8 cellular contexts compared by ENCODE assay signal in the genomic region with DNA sequence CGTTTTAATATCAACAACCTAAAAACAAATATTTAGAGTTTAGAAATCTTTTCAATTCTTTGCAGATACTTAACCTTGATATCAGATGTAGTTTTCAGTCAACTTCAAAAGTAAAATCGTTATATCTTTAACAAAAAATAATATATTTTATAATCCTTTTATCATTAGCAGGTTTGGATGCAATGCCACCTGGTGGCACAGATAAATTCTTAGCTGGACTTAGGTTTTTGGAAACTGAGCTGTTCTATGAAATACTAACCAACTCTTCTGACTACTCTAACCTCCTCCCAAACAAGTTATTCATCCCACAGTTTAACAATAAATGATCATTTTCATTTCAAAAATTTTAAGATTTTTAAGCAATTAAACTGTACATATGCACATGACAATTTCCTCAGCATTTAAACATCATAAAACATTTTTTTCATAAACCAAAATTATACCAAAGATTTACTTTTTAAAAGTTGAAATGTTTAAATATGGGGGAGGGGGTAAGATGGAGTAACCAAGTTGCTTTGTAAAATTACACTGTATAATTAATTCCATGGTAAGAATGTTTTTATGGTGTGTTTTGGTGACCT. TPM values are rescaled to one million over a fixed set of nuclear protein-coding genes. Genes with fewer than 3 reads are reported as not detected.
A peak's percentile ranks its signal among the peaks of the same experiment; 100 is the strongest.
DNase-seq lines count a peak whose midpoint lies in the region; ATAC-seq and TF ChIP-seq lines count a peak whose summit lies in the region.

No MANE protein-coding gene starts in this region.

- H3K4me2 ChIP-seq in PC-9, result no peak overlapping the region

- CTCF ChIA-PET in activated CD8-positive, alpha-beta T cell treated with anti-CD3 and anti-CD28 coated beads for 36 hours (lab: Charles Lee), result interaction anchor here (0.7 to 2.7 kb wide), 11 partner anchors 12 to 491 kb away, joined by 3 to 8 read pairs (median 4); no protein-coding TSS in a partner anchor
- CTCF ChIA-PET in activated CD8-positive, alpha-beta T cell treated with anti-CD3 and anti-CD28 coated beads, Interleukin-2, amount 10 ng/mL, durations not matched to agents 7 days and 5 days (lab: Charles Lee), result interaction anchor here (1.0 to 3.0 kb wide), 7 partner anchors 11 to 413 kb away, joined by 3 to 17 read pairs (median 3); partner anchors contain the start of gene HIBADH
- CTCF ChIA-PET in PC-9 (lab: Charles Lee), result interaction anchor here (0.5 to 2.5 kb wide), 15 partner anchors 21 to 488 kb away, joined by 3 to 22 read pairs (median 4); no protein-coding TSS in a partner anchor

- no peak for TF ChIP-seq POLR2A in suprapubic skin (IDR thresholded peaks at IDR 0.05)

- POLR2A ChIA-PET in activated CD8-positive, alpha-beta T cell treated with anti-CD3 and anti-CD28 coated beads for 36 hours (lab: Charles Lee), result interaction anchor here (0.7 kb wide), 1 partner anchor 13 kb away, joined by 3 read pairs; no protein-coding TSS in a partner anchor
- POLR2A ChIA-PET in activated CD8-positive, alpha-beta T cell treated with anti-CD3 and anti-CD28 coated beads, Interleukin-2, amount 10 ng/mL, durations not matched to agents 7 days and 5 days (lab: Charles Lee), result no interaction called here
- POLR2A ChIA-PET in PC-9 (lab: Charles Lee; ENCODE audit: unreplicated experiment), result interaction anchor here (0.6 to 0.8 kb wide), 4 partner anchors 72 to 1097 kb away, joined by 4 to 8 read pairs (median 5); no protein-coding TSS in a partner anchor

- no peaks in the 10 kb centered on the region for H3K9me3 Mint-ChIP-seq in activated CD8-positive, alpha-beta T cell treated with anti-CD3 and anti-CD28 coated beads for 36 hours
- H3K9me3 Mint-ChIP-seq in activated CD8-positive, alpha-beta T cell treated with anti-CD3 and anti-CD28 coated beads, Interleukin-2, amount 10 ng/mL, durations not matched to agents 7 days and 5 days (ENCODE audit: insufficient read depth), result no peaks in the 10 kb centered on the region

- H3K36me3 Mint-ChIP-seq in activated CD8-positive, alpha-beta T cell treated with anti-CD3 and anti-CD28 coated beads for 36 hours (ENCODE audit: low read depth), result peaks cover 2% of the 10 kb centered on the region
- no peaks in the 10 kb centered on the region for H3K36me3 Mint-ChIP-seq in activated CD8-positive, alpha-beta T cell treated with anti-CD3 and anti-CD28 coated beads, Interleukin-2, amount 10 ng/mL, durations not matched to agents 7 days and 5 days (ENCODE audit: low read depth)

- no peaks in the 10 kb centered on the region for H3K27me3 Mint-ChIP-seq in activated CD8-positive, alpha-beta T cell treated with anti-CD3 and anti-CD28 coated beads for 36 hours
- H3K27me3 Mint-ChIP-seq in activated CD8-positive, alpha-beta T cell treated with anti-CD3 and anti-CD28 coated beads, Interleukin-2, amount 10 ng/mL, durations not matched to agents 7 days and 5 days (ENCODE audit: low read depth), result no peaks in the 10 kb centered on the region

- H3K4me3 Mint-ChIP-seq in activated CD8-positive, alpha-beta T cell treated with anti-CD3 and anti-CD28 coated beads for 36 hours, result no peak overlapping the region
- H3K4me3 Mint-ChIP-seq in activated CD8-positive, alpha-beta T cell treated with anti-CD3 and anti-CD28 coated beads, Interleukin-2, amount 10 ng/mL, durations not matched to agents 7 days and 5 days, result no peak overlapping the region

- H3K9me2 ChIP-seq in PC-9 (ENCODE audit: insufficient read depth), result no peaks in the 10 kb centered on the region

- H3K27ac ChIP-seq in PC-9, result peak overlapping the region; percentile 13
- peak overlapping the region; percentile 23 for H3K27ac ChIP-seq in urinary bladder (ENCODE audit: low read depth)
- H3K27ac ChIP-seq in suprapubic skin, result no peak overlapping the region

- H3K9me3 ChIP-seq in PC-9 (ENCODE audit: insufficient read depth, low read depth) (no peaks in the 10 kb centered on the region), suprapubic skin (no peaks in the 10 kb centered on the region)

- no peaks in the 10 kb centered on the region for H4K20me1 ChIP-seq in PC-9 (ENCODE audit: insufficient read depth)

- H3K36me3 ChIP-seq in PC-9 (ENCODE audit: low read depth) (peaks cover 6% of the 10 kb centered on the region), urinary bladder (ENCODE audit: insufficient read depth) (no peaks in the 10 kb centered on the region), suprapubic skin (no peaks in the 10 kb centered on the region)

- H3K4me1 ChIP-seq in PC-9 (replicated peaks; ENCODE audit: insufficient read depth) (peaks cover 28% of the 10 kb centered on the region), urinary bladder (ENCODE audit: insufficient read depth) (no peaks in the 10 kb centered on the region), suprapubic skin (no peaks in the 10 kb centered on the region)

- no peaks in the 10 kb centered on the region for H3K4me1 Mint-ChIP-seq in activated CD8-positive, alpha-beta T cell treated with anti-CD3 and anti-CD28 coated beads for 36 hours (ENCODE audit: low read depth)
- H3K4me1 Mint-ChIP-seq in activated CD8-positive, alpha-beta T cell treated with anti-CD3 and anti-CD28 coated beads, Interleukin-2, amount 10 ng/mL, durations not matched to agents 7 days and 5 days (ENCODE audit: low read depth), result peaks cover 4% of the 10 kb centered on the region

- ATAC-seq in activated CD8-positive, alpha-beta T cell treated with anti-CD3 and anti-CD28 coated beads for 36 hours, result no peak
- no peak for ATAC-seq in activated CD8-positive, alpha-beta T cell treated with anti-CD3 and anti-CD28 coated beads, Interleukin-2, amount 10 ng/mL, durations not matched to agents 7 days and 5 days
- ATAC-seq in HG02870 (IDR thresholded peaks at IDR 0.05; ENCODE audit: unreplicated experiment), result no peak

- H3K79me2 ChIP-seq in PC-9 (ENCODE audit: low read depth), result no peaks in the 10 kb centered on the region; the same call in 1 of the 2 replicates

- H3K4me3 ChIP-seq in PC-9 (no peak overlapping the region), urinary bladder (ENCODE audit: low read depth, low read length) (no peak overlapping the region), suprapubic skin (no peak overlapping the region)

- WGBS in urinary bladder, result 17% methylated on average over 2 of the region's 2 CpGs
- WGBS in suprapubic skin, result 53% methylated on average over 2 of the region's 2 CpGs

- TF ChIP-seq CTCF in activated CD8-positive, alpha-beta T cell treated with anti-CD3 and anti-CD28 coated beads for 36 hours (IDR thresholded peaks at IDR 0.05), result peak; percentile 31
- TF ChIP-seq CTCF in PC-9 (conservative IDR thresholded peaks at IDR 0.05) (peak; percentile 76), suprapubic skin (IDR thresholded peaks at IDR 0.05) (no peak)

- no TSS peak for BruUV-seq in PC-9 (replicated peaks; lab: Mats Ljungman, UMichigan)

- H3F3A ChIP-seq in PC-9 (ENCODE audit: insufficient read depth, low read depth), result peaks cover 22% of the 10 kb centered on the region; the same call in 1 of the 2 replicates

- TF ChIP-seq EP300 in suprapubic skin (IDR thresholded peaks at IDR 0.05), result no peak

- intact Hi-C loops in activated CD8-positive, alpha-beta T cell treated with anti-CD3 and anti-CD28 coated beads for 36 hours (cut with micrococcal nuclease), result no loop called here
- intact Hi-C loops in PC-9 (cut with micrococcal nuclease; ENCODE audit: unreplicated experiment), result no loop called here

- H3K27me3 ChIP-seq in PC-9 (ENCODE audit: insufficient read depth, low read depth) (no peaks in the 10 kb centered on the region), suprapubic skin (no peaks in the 10 kb centered on the region)

- no peak overlapping the region for H3K27ac Mint-ChIP-seq in activated CD8-positive, alpha-beta T cell treated with anti-CD3 and anti-CD28 coated beads for 36 hours
- H3K27ac Mint-ChIP-seq in activated CD8-positive, alpha-beta T cell treated with anti-CD3 and anti-CD28 coated beads, Interleukin-2, amount 10 ng/mL, durations not matched to agents 7 days and 5 days, result no peak overlapping the region

- DNase-seq in activated CD8-positive, alpha-beta T cell treated with anti-CD3 and anti-CD28 coated beads for 36 hours, result peak; percentile 10
- DNase-seq in activated CD8-positive, alpha-beta T cell treated with anti-CD3 and anti-CD28 coated beads, Interleukin-2, amount 10 ng/mL, durations not matched to agents 7 days and 5 days, result no peak
- no peak for DNase-seq in PC-9
- DNase-seq in fibroblast of the conjunctiva (ENCODE audit: low read depth), result peak; percentile 9
- DNase-seq in NOMO-1 treated with DMSO at 0.1 percent for 48 hours (lab: John Stamatoyannopoulos, UW; ENCODE audit: unreplicated experiment), result no peak
- no peak for DNase-seq in suprapubic skin (ENCODE audit: low spot score in 2 of 2)

- H2AFZ ChIP-seq in PC-9, result no peak overlapping the region

RNA-seq across cellular contexts. Expression of gene HIBADH, which starts 56.9 kb away (rescaled TPM):
- 10 to 100 TPM; 20.7 to 20.9 TPM for total RNA-seq in activated CD8-positive, alpha-beta T cell treated with anti-CD3 and anti-CD28 coated beads for 36 hours
- total RNA-seq in activated CD8-positive, alpha-beta T cell treated with anti-CD3 and anti-CD28 coated beads, Interleukin-2, amount 10 ng/mL, durations not matched to agents 7 days and 5 days, result 10 to 100 TPM in 1 of 2 experiments, 1 to 10 TPM in 1; 9.4 to 10.3 TPM
- total RNA-seq in PC-9 (2021) (72.4 and 73.9 TPM in 2 replicates), urinary bladder (52.4 TPM), suprapubic skin (10 to 100 TPM; 27.9 to 35.2 (median 30.2) TPM)
- 47.0 TPM for polyA plus RNA-seq in urinary bladder

Comparison
In these comparisons a context has a peak if more than half of its experiments do, and no peak if none do; other contexts are left out.
1. DNase-seq: peak in activated CD8-positive, alpha-beta T cell treated with anti-CD3 and anti-CD28 coated beads for 36 hours (single experiment) and fibroblast of the conjunctiva (single experiment); none in activated CD8-positive, alpha-beta T cell treated with anti-CD3 and anti-CD28 coated beads, Interleukin-2, amount 10 ng/mL, durations not matched to agents 7 days and 5 days (single experiment), PC-9 (0 of 2), NOMO-1 treated with DMSO at 0.1 percent for 48 hours (single experiment) and suprapubic skin (0 of 2).
2. CTCF ChIP-seq: peak in activated CD8-positive, alpha-beta T cell treated with anti-CD3 and anti-CD28 coated beads for 36 hours (single experiment) and PC-9 (single experiment); none in suprapubic skin (0 of 2).